Comparison of ENCODE assay signal across 26 cellular contexts in genomic region chr7:147915781-147916180, GRCh38.
"Had no signal": no experiment of that assay in that cellular context is flagged by ENCODE, and none has a peak within 500 bp of the region (broad histone marks: within the 10 kb centered on the region; RNA-seq: fewer than 3 reads in every experiment).

No MANE protein-coding gene starts in this region.

- H3K9me3 ChIP-seq: esophagus muscularis mucosa, gastroesophageal sphincter, left ventricle myocardium inferior, pancreas, psoas muscle had no signal

- DNase-seq: activated CD4-positive, alpha-beta T cell treated with anti-CD3 and anti-CD28 coated beads, Interleukin-2, amount 50 U/mL, for 4 hours; activated CD8-positive, alpha-beta memory T cell treated with anti-CD3 and anti-CD28 coated beads for 24 hours; activated CD8-positive, alpha-beta memory T cell treated with anti-CD3 and anti-CD28 coated beads, Interleukin-2, amount 50 U/mL, for 4 hours; activated naive CD4-positive, alpha-beta T cell; activated T-cell treated with anti-CD3 and anti-CD28 coated beads, Interleukin-2, amount 50 U/mL, for 24 hours; dorsolateral prefrontal cortex; effector memory CD8-positive, alpha-beta T cell; head of caudate nucleus; immature natural killer cell; kidney glomerular epithelial cell; left ventricle myocardium inferior; nephron progenitor cell; pancreas; psoas muscle; right cardiac atrium; stimulated activated CD4-positive, alpha-beta T cell treated with anti-CD3 and anti-CD28 coated beads, Interleukin-12 subunit alpha, Interleukin-12 subunit beta, amount 100 ng/mL, for 4 hours; stimulated activated CD4-positive, alpha-beta T cell treated with anti-CD3 and anti-CD28 coated beads, Interleukin-4, amount 100 ng/mL, for 4 hours; stimulated activated naive CD8-positive, alpha-beta T cell treated with anti-CD3 and anti-CD28 coated beads, Interleukin-15, Interleukin-2, amounts not matched to agents 100 U/mL and 50 U/mL, for 24 hours; T-cell had no signal

- ATAC-seq: effector memory CD8-positive, alpha-beta T cell; gastroesophageal sphincter; psoas muscle; right cardiac atrium; stimulated activated naive CD8-positive, alpha-beta T cell treated with anti-CD3 and anti-CD28 coated beads, Interleukin-15, Interleukin-2, amounts not matched to agents 100 U/mL and 50 U/mL, for 24 hours; T-cell had no signal

- H3K4me3 Mint-ChIP-seq: activated naive CD8-positive, alpha-beta T cell; activated T-cell treated with anti-CD3 and anti-CD28 coated beads, Interleukin-2, amount 50 U/mL, for 24 hours; central memory CD8-positive, alpha-beta T cell; effector memory CD8-positive, alpha-beta T cell; immature natural killer cell; nephron progenitor cell; T-cell had no signal

- H3K27me3 Mint-ChIP-seq: activated naive CD8-positive, alpha-beta T cell; activated T-cell treated with anti-CD3 and anti-CD28 coated beads, Interleukin-2, amount 50 U/mL, for 24 hours; central memory CD8-positive, alpha-beta T cell; effector memory CD8-positive, alpha-beta T cell; T-cell had no signal

- H3K4me1 Mint-ChIP-seq: central memory CD8-positive, alpha-beta T cell; immature natural killer cell; T-cell had no signal

- H3K9me3 Mint-ChIP-seq: activated T-cell treated with anti-CD3 and anti-CD28 coated beads, Interleukin-2, amount 50 U/mL, for 24 hours; activated T-helper 2 cell treated with anti-CD3 and anti-CD28 coated beads, Interferon-gamma antibody, Interleukin-2, Interleukin-4, amounts not matched to agents 10 μg/mL and 5 μg/mL and 100 μg/mL, durations not matched to agents 14 hours and 24 hours and 36 hours; central memory CD8-positive, alpha-beta T cell; nephron progenitor cell had no signal

- H3K36me3 Mint-ChIP-seq: activated naive CD8-positive, alpha-beta T cell; immature natural killer cell; T-cell had no signal

- H3K27ac Mint-ChIP-seq: activated naive CD8-positive, alpha-beta T cell; activated T-cell treated with anti-CD3 and anti-CD28 coated beads, Interleukin-2, amount 50 U/mL, for 24 hours; activated T-helper 2 cell treated with anti-CD3 and anti-CD28 coated beads, Interferon-gamma antibody, Interleukin-2, Interleukin-4, amounts not matched to agents 10 μg/mL and 5 μg/mL and 100 μg/mL, durations not matched to agents 14 hours and 24 hours and 36 hours; effector memory CD8-positive, alpha-beta T cell; immature natural killer cell; nephron progenitor cell; T-cell had no signal

- H3K27me3 ChIP-seq: dorsolateral prefrontal cortex, esophagus muscularis mucosa, gastroesophageal sphincter, pancreas had no signal

- FAIRE-seq: astrocyte, colon, pancreas had no signal

- H3K4me1 ChIP-seq: esophagus muscularis mucosa, left ventricle myocardium inferior, pancreas, psoas muscle had no signal

- H3K27ac ChIP-seq: dorsolateral prefrontal cortex, esophagus muscularis mucosa, gastroesophageal sphincter, left ventricle myocardium inferior, pancreas, psoas muscle had no signal

- H3K36me3 ChIP-seq: esophagus muscularis mucosa, gastroesophageal sphincter, left ventricle myocardium inferior, pancreas had no signal

- H3K4me3 ChIP-seq: dorsolateral prefrontal cortex, esophagus muscularis mucosa, gastroesophageal sphincter, left ventricle myocardium inferior, pancreas, psoas muscle had no signal
